8 cellular contexts compared by ENCODE assay signal in genomic region chr5:122515709-122516431, GRCh38.
DNase-seq lines count a peak whose midpoint lies in the region; ATAC-seq and TF ChIP-seq lines count a peak whose summit lies in the region.

No MANE protein-coding gene starts in this region.

- H3K36me3 ChIP-seq in GM23248 (ENCODE audit: low read depth) (no peaks in the 10 kb centered on the region), SK-N-MC (ENCODE audit: insufficient read depth, low read length) (no peaks in the 10 kb centered on the region), fibroblast of lung (ENCODE audit: control insufficient read depth, insufficient read depth, low read length) (no peaks in the 10 kb centered on the region), neural cell (ENCODE audit: insufficient read depth, low read length) (no peaks in the 10 kb centered on the region)

- DNase-seq in DMS153 treated with DMSO at 0.1 percent for 48 hours (lab: John Stamatoyannopoulos, UW; ENCODE audit: unreplicated experiment) (peak; percentile 20), GM23248 (peak; percentile 88), NCI-H1092 (lab: John Stamatoyannopoulos, UW) (peak; percentile 4), SK-N-MC (ENCODE audit: low read depth, low spot score) (peak; percentile 22), fibroblast of lung (ENCODE audit: low read depth in 2 of 2) (peak; percentile 62 to 89)
- no peak for DNase-seq in activated CD4-positive, CD25-positive, alpha-beta regulatory T cell treated with anti-CD3 and anti-CD28 coated beads, Interleukin-2, amount 50 U/mL, for 72 hours

- peak; percentile 96 for TF ChIP-seq RAD21 in neural cell (conservative IDR thresholded peaks at IDR 0.05)

- H3K79me2 ChIP-seq in GM23248 (ENCODE audit: insufficient read depth) (no peaks in the 10 kb centered on the region), fibroblast of lung (ENCODE audit: control insufficient read depth, insufficient read depth, low read length) (no peaks in the 10 kb centered on the region), neural cell (replicated peaks; ENCODE audit: insufficient read depth, low read length) (no peaks in the 10 kb centered on the region)

- TF ChIP-seq EP300 in neural cell (conservative IDR thresholded peaks at IDR 0.05; ENCODE audit: poor library complexity, severe bottlenecking) = no peak

- H3K9me2 ChIP-seq in GM23248 (ENCODE audit: insufficient read depth) = no peaks in the 10 kb centered on the region
- no peaks in the 10 kb centered on the region for H3K9me2 ChIP-seq in neural cell (ENCODE audit: insufficient read depth, low read length)

- no peak overlapping the region for H3K4me2 ChIP-seq in GM23248 (ENCODE audit: unreplicated experiment)
- no peak overlapping the region for H3K4me2 ChIP-seq in fibroblast of lung (ENCODE audit: extremely low read depth, insufficient read depth, low read length)
- no peak overlapping the region for H3K4me2 ChIP-seq in neural cell (ENCODE audit: low read length)

- ATAC-seq in HG02759 (IDR thresholded peaks at IDR 0.05; ENCODE audit: unreplicated experiment) = no peak

- in situ Hi-C loops in GM23248 (cut with MboI) = no loop called here

- H3K4me1 ChIP-seq in GM23248 (ENCODE audit: insufficient read depth) (no peaks in the 10 kb centered on the region), fibroblast of lung (ENCODE audit: control insufficient read depth, extremely low read depth, insufficient read depth, low read length) (no peaks in the 10 kb centered on the region)

- H3K27me3 ChIP-seq in GM23248 (replicated peaks; ENCODE audit: insufficient read depth) (no peaks in the 10 kb centered on the region), fibroblast of lung (ENCODE audit: control insufficient read depth, insufficient read depth, low read length) (no peaks in the 10 kb centered on the region), neural cell (ENCODE audit: insufficient read depth, low read depth, low read length) (no peaks in the 10 kb centered on the region)

- H3F3A ChIP-seq in GM23248 (ENCODE audit: insufficient read depth) (no peaks in the 10 kb centered on the region), neural cell (ENCODE audit: insufficient read depth, low read length, poor library complexity, severe bottlenecking) (no peaks in the 10 kb centered on the region)

- H4K20me1 ChIP-seq in GM23248 (ENCODE audit: insufficient read depth) (no peaks in the 10 kb centered on the region), fibroblast of lung (ENCODE audit: control insufficient read depth, extremely low read depth, insufficient read depth, low read length) (no peaks in the 10 kb centered on the region), neural cell (ENCODE audit: insufficient read depth) (no peaks in the 10 kb centered on the region)

- H3K9ac ChIP-seq in GM23248 (no peak overlapping the region), SK-N-MC (ENCODE audit: insufficient read length) (no peak overlapping the region), fibroblast of lung (ENCODE audit: insufficient read depth, low read length) (no peak overlapping the region), neural cell (ENCODE audit: low read length) (no peak overlapping the region)

- peak; percentile 87 to 90 for TF ChIP-seq CTCF in fibroblast of lung (conservative IDR thresholded peaks at IDR 0.05 in 1 of 2, IDR thresholded peaks at IDR 0.05 in 1 of 2; ENCODE audit: low read depth in 1 of 2, low read length in 2 of 2)
- peak; percentile 92 for TF ChIP-seq CTCF in neural cell (IDR thresholded peaks at IDR 0.05; ENCODE audit: poor library complexity, severe bottlenecking)

- no peak overlapping the region for H2AFZ ChIP-seq in GM23248
- no peak overlapping the region for H2AFZ ChIP-seq in fibroblast of lung (ENCODE audit: low read length)
- H2AFZ ChIP-seq in neural cell (ENCODE audit: low read depth, low read length) = no peak overlapping the region

- H3K9me3 ChIP-seq in GM23248 (ENCODE audit: low read depth) = no peaks in the 10 kb centered on the region
- no peaks in the 10 kb centered on the region for H3K9me3 ChIP-seq in SK-N-MC (ENCODE audit: low read depth, low read length)
- H3K9me3 ChIP-seq in fibroblast of lung (ENCODE audit: control insufficient read depth, insufficient read depth, low read depth, low read length) = no peaks in the 10 kb centered on the region
- H3K9me3 ChIP-seq in neural cell (ENCODE audit: low read length) = no peaks in the 10 kb centered on the region

- no peak overlapping the region for H3K4me3 ChIP-seq in GM23248
- no peak overlapping the region for H3K4me3 ChIP-seq in SK-N-MC
- no peak overlapping the region for H3K4me3 ChIP-seq in fibroblast of lung (replicated peaks in 1 of 4; ENCODE audit: control extremely low read depth in 1 of 4, insufficient read depth in 1 of 4, low read depth in 3 of 4, low read length in 4 of 4)
- H3K4me3 ChIP-seq in neural cell (ENCODE audit: low read length) = no peak overlapping the region

- no peak overlapping the region for H3K27ac ChIP-seq in GM23248
- no peak overlapping the region for H3K27ac ChIP-seq in SK-N-MC
- H3K27ac ChIP-seq in fibroblast of lung (ENCODE audit: insufficient read depth, low read length) = no peak overlapping the region
- no peak overlapping the region for H3K27ac ChIP-seq in neural cell (ENCODE audit: low read length)

- WGBS in GM23248 (ENCODE audit: low coverage in 1 of 2, low lambda C conversion rate in 2 of 2, missing lambda C conversion rate in 2 of 2), 2 experiments = 37 to 39% methylated on average over 6 of the region's 6 CpGs

TF ChIP-seq in neural cell, 6 proteins besides CTCF, POLR2A, EP300 and RAD21:
- TF ChIP-seq SMC3 (conservative IDR thresholded peaks at IDR 0.05; ENCODE audit: poor library complexity) (peak; percentile 94), EZH2 (IDR thresholded peaks at IDR 0.05; ENCODE audit: borderline replicate concordance, insufficient read depth, low read length, poor library complexity, severe bottlenecking) (no peak)
